ENCODE assay signal across 33 cellular contexts in the genomic region with DNA sequence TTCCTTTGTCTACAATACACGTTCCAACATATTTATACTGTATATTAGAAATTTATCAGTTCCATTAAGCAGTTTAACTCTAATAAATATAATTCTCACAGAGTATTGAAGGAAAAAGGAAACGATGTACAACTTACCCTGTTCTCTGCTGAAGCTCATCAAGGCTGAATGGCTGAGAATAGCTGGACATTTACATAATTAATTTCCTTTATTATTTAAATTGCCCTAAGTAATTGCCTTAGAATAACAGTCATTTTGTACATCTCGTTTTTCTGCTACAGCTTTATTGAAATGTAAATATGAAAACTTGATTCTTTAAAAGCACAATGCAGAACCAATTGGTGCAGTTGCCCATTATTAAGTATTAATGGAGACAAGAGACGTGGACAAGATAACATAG.
DNase-seq lines count a peak whose midpoint lies in the region; ATAC-seq and TF ChIP-seq lines count a peak whose summit lies in the region.
"Had no signal": no experiment of that assay in that cellular context is flagged by ENCODE, and none has a peak within 500 bp of the region (broad histone marks: within the 10 kb centered on the region; RNA-seq: fewer than 3 reads in every experiment).

No MANE protein-coding gene starts in this region.

- ATAC-seq in GM23338 = no peak
- ATAC-seq in HG03175 (IDR thresholded peaks at IDR 0.05; ENCODE audit: unreplicated experiment) = no peak
- ATAC-seq: A549; CD8-positive, alpha-beta T cell had no signal

- H4K20me1 ChIP-seq in GM23338 (replicated peaks; ENCODE audit: insufficient read depth) = no peaks in the 10 kb centered on the region
- H4K20me1 ChIP-seq: BLaER1; BLaER1 treated with 17β-estradiol and CSF1 and Interleukin-3, amounts not matched to agents 10 nM and 100 nM had no signal

- H3K4me3 Mint-ChIP-seq in GM23338 = no peak overlapping the region
- H3K4me3 Mint-ChIP-seq: B cell; CD14-positive monocyte; CD4-positive, alpha-beta memory T cell; CD4-positive, alpha-beta T cell; CD4-positive, CD25-positive, alpha-beta regulatory T cell; CD8-positive, alpha-beta memory T cell; CD8-positive, alpha-beta T cell had no signal

- H3K9ac ChIP-seq in HUES48 (ENCODE audit: low read depth, low read length) (no peak overlapping the region), iPS-18a (ENCODE audit: low read length) (no peak overlapping the region)
- H3K9ac ChIP-seq: BLaER1; BLaER1 treated with 17β-estradiol and CSF1 and Interleukin-3, amounts not matched to agents 10 nM and 100 nM had no signal

- H3K9me3 ChIP-seq in HUES48 (ENCODE audit: control insufficient read depth, insufficient read depth, low read length) = no peaks in the 10 kb centered on the region
- H3K9me3 ChIP-seq in iPS-18a (ENCODE audit: control insufficient read depth, low read depth, low read length) = no peaks in the 10 kb centered on the region
- H3K9me3 ChIP-seq: A549; BE2C; BLaER1; BLaER1 treated with 17β-estradiol and CSF1 and Interleukin-3, amounts not matched to agents 10 nM and 100 nM; Caco-2 had no signal

- H3K27ac ChIP-seq in GM23338 (ENCODE audit: low read depth) = no peak overlapping the region
- no peak overlapping the region for H3K27ac ChIP-seq in HUES48 (ENCODE audit: low read depth, low read length)
- no peak overlapping the region for H3K27ac ChIP-seq in iPS-18a (ENCODE audit: low read length)
- H3K27ac ChIP-seq: 22Rv1; A549; BLaER1; BLaER1 treated with 17β-estradiol and CSF1 and Interleukin-3, amounts not matched to agents 10 nM and 100 nM; C4-2B had no signal

- H3K36me3 ChIP-seq in GM23338 (ENCODE audit: insufficient read depth) = no peaks in the 10 kb centered on the region
- no peaks in the 10 kb centered on the region for H3K36me3 ChIP-seq in HUES48 (ENCODE audit: control insufficient read depth, insufficient read depth, low read length)
- H3K36me3 ChIP-seq in iPS-18a (ENCODE audit: control insufficient read depth, low read depth, low read length) = no peaks in the 10 kb centered on the region
- H3K36me3 ChIP-seq: BE2C; BLaER1; BLaER1 treated with 17β-estradiol and CSF1 and Interleukin-3, amounts not matched to agents 10 nM and 100 nM had no signal

- no peaks in the 10 kb centered on the region for H3K27me3 Mint-ChIP-seq in GM23338 (ENCODE audit: insufficient read depth, low read depth, poor library complexity)
- H3K27me3 Mint-ChIP-seq: B cell; CD4-positive, alpha-beta memory T cell; CD4-positive, alpha-beta T cell; CD4-positive, CD25-positive, alpha-beta regulatory T cell; CD8-positive, alpha-beta memory T cell had no signal

- H3K4me1 ChIP-seq in GM23338 (ENCODE audit: insufficient read depth) (peaks cover 40% of the 10 kb centered on the region), HUES48 (ENCODE audit: control insufficient read depth, insufficient read depth, low read length) (peaks cover 43% of the 10 kb centered on the region), iPS-18a (ENCODE audit: control insufficient read depth, low read depth, low read length) (peaks cover 24% of the 10 kb centered on the region)
- H3K4me1 ChIP-seq: A549; BLaER1; BLaER1 treated with 17β-estradiol and CSF1 and Interleukin-3, amounts not matched to agents 10 nM and 100 nM; Caco-2 had no signal

- no peak overlapping the region for H3K27ac Mint-ChIP-seq in GM23338
- H3K27ac Mint-ChIP-seq: B cell; CD14-positive monocyte; CD4-positive, alpha-beta memory T cell; CD4-positive, alpha-beta T cell; CD4-positive, CD25-positive, alpha-beta regulatory T cell; CD8-positive, alpha-beta memory T cell; CD8-positive, alpha-beta T cell had no signal

- H3K4me3 ChIP-seq in GM23338 (peak overlapping the region; percentile 19; the same call in 1 of the 2 replicates), HUES48 (ENCODE audit: low read depth, low read length) (peak overlapping the region; percentile 24; the same call in 1 of the 2 replicates), iPS-18a (ENCODE audit: low read length) (peak overlapping the region; percentile 3)
- H3K4me3 ChIP-seq: A549; BLaER1; BLaER1 treated with 17β-estradiol and CSF1 and Interleukin-3, amounts not matched to agents 10 nM and 100 nM had no signal

- no peaks in the 10 kb centered on the region for H3F3A ChIP-seq in GM23338 (replicated peaks; ENCODE audit: low read depth)

- DNase-seq in GM23338 (ENCODE audit: low spot score) (no peak), NCI-H1048 (lab: John Stamatoyannopoulos, UW) (no peak)
- DNase-seq in stimulated activated CD4-positive, alpha-beta T cell treated with anti-CD3 and anti-CD28 coated beads, Interleukin-4, amount 100 ng/mL, for 4 hours = no peak
- DNase-seq: 8988T; ACHN; AML-193; BE2C; C1 segment of cervical spinal cord; Caco-2; Calu3; CD4-positive, alpha-beta memory T cell; CD4-positive, alpha-beta T cell; CD4-positive, CD25-positive, alpha-beta regulatory T cell; CD8-positive, alpha-beta memory T cell; CD8-positive, alpha-beta T cell; COR-L47; DMS 273 treated with DMSO at 0.1 percent for 48 hours; DMS153; DMS53; DMS79; DMS79 treated with DMSO at 0.1 percent for 48 hours; DND-41; EL had no signal

- peaks cover 25% of the 10 kb centered on the region for H3K4me1 Mint-ChIP-seq in GM23338
- H3K4me1 Mint-ChIP-seq: B cell; CD14-positive monocyte; CD4-positive, alpha-beta memory T cell; CD4-positive, CD25-positive, alpha-beta regulatory T cell; CD8-positive, alpha-beta memory T cell had no signal

- no peaks in the 10 kb centered on the region for H3K79me2 ChIP-seq in GM23338 (replicated peaks; ENCODE audit: insufficient read depth)

- peak overlapping the region; percentile 57 for H3K4me2 ChIP-seq in GM23338
- H3K4me2 ChIP-seq: A549; BLaER1; BLaER1 treated with 17β-estradiol and CSF1 and Interleukin-3, amounts not matched to agents 10 nM and 100 nM had no signal

- H3K27me3 ChIP-seq in GM23338 (ENCODE audit: insufficient read depth) (no peaks in the 10 kb centered on the region), HUES48 (ENCODE audit: control insufficient read depth, insufficient read depth, low read length) (no peaks in the 10 kb centered on the region), iPS-18a (ENCODE audit: control insufficient read depth, insufficient read depth, low read length) (no peaks in the 10 kb centered on the region)
- H3K27me3 ChIP-seq: BE2C; BLaER1; BLaER1 treated with 17β-estradiol and CSF1 and Interleukin-3, amounts not matched to agents 10 nM and 100 nM had no signal

- H3K9me2 ChIP-seq in GM23338 (ENCODE audit: insufficient read depth) = no peaks in the 10 kb centered on the region

- no peak overlapping the region for H2AFZ ChIP-seq in GM23338

- H3K9me3 Mint-ChIP-seq in GM23338 = no peaks in the 10 kb centered on the region

- no peaks in the 10 kb centered on the region for H3K36me3 Mint-ChIP-seq in GM23338 (ENCODE audit: low read depth)
- H3K36me3 Mint-ChIP-seq: CD14-positive monocyte; CD4-positive, alpha-beta memory T cell; CD4-positive, CD25-positive, alpha-beta regulatory T cell; CD8-positive, alpha-beta memory T cell; CD8-positive, alpha-beta T cell had no signal

- no peak for TF ChIP-seq CTCF in GM23338 (conservative IDR thresholded peaks at IDR 0.05; ENCODE audit: low read depth in 2 of 2)

TF ChIP-seq in GM23338, 12 proteins besides CTCF, POLR2A, EP300 and RAD21:
- peak; percentile 95 for TF ChIP-seq NANOG (IDR thresholded peaks at IDR 0.05; ENCODE audit: borderline replicate concordance)
- TF ChIP-seq, protein P1, sequence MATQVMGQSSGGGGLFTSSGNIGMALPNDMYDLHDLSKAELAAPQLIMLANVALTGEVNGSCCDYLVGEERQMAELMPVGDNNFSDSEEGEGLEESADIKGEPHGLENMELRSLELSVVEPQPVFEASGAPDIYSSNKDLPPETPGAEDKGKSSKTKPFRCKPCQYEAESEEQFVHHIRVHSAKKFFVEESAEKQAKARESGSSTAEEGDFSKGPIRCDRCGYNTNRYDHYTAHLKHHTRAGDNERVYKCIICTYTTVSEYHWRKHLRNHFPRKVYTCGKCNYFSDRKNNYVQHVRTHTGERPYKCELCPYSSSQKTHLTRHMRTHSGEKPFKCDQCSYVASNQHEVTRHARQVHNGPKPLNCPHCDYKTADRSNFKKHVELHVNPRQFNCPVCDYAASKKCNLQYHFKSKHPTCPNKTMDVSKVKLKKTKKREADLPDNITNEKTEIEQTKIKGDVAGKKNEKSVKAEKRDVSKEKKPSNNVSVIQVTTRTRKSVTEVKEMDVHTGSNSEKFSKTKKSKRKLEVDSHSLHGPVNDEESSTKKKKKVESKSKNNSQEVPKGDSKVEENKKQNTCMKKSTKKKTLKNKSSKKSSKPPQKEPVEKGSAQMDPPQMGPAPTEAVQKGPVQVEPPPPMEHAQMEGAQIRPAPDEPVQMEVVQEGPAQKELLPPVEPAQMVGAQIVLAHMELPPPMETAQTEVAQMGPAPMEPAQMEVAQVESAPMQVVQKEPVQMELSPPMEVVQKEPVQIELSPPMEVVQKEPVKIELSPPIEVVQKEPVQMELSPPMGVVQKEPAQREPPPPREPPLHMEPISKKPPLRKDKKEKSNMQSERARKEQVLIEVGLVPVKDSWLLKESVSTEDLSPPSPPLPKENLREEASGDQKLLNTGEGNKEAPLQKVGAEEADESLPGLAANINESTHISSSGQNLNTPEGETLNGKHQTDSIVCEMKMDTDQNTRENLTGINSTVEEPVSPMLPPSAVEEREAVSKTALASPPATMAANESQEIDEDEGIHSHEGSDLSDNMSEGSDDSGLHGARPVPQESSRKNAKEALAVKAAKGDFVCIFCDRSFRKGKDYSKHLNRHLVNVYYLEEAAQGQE (IDR thresholded peaks at IDR 0.05; ENCODE audit: unreplicated experiment) = no peak
